In the genomic region with DNA sequence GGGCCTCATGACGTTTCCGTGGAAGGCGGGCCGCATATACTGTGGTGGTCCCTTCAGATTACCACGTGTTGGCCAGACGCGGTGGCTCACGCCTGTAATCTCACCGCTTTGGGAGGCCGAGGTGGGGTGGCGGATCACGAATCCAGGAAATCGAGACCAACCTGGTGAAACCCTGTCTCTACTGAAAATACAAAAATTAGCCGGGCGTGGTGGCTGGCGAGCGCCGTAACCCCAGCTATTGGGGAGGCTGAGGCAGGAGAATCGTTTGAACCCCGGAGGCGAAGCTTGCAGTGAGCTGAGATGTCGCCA, we compare ENCODE assay signal across 8 cellular contexts. TPM values are rescaled to one million over a fixed set of nuclear protein-coding genes. Genes with fewer than 3 reads are reported as not detected.
DNase-seq lines count a peak whose midpoint lies in the region; ATAC-seq and TF ChIP-seq lines count a peak whose summit lies in the region.

No MANE protein-coding gene starts in this region.

- no peak for TF ChIP-seq RAD21 in SK-N-SH (IDR thresholded peaks at IDR 0.05; ENCODE audit: low read length)

- WGBS in SK-N-SH (ENCODE audit: low lambda C conversion rate) = 92% methylated on average over 22 of the region's 22 CpGs

- in situ Hi-C loops in ACHN (cut with HindIII; ENCODE audit: low pct_ligation_motif_present, low pct_unique_long_range_greater_than_20kb, low sequenced_read_pairs) = no loop called here

- no peak for TF ChIP-seq CTCF in SK-N-SH (IDR thresholded peaks at IDR 0.05)
- TF ChIP-seq CTCF in kidney epithelial cell (IDR thresholded peaks at IDR 0.05; ENCODE audit: insufficient read depth, low read length, poor library complexity, severe bottlenecking) = no peak

- H3K79me2 ChIP-seq in SK-N-SH (ENCODE audit: insufficient read depth) = peaks cover 12% of the 10 kb centered on the region

- H4K20me1 ChIP-seq in SK-N-SH (ENCODE audit: insufficient read depth) = no peaks in the 10 kb centered on the region

- H3K9me2 ChIP-seq in SK-N-SH = no peaks in the 10 kb centered on the region

- H3K9ac ChIP-seq in SK-N-SH (peak overlapping the region; percentile 90), adipocyte (ENCODE audit: low read length) (peak overlapping the region; percentile 98)

- H3K27ac ChIP-seq in SK-N-SH (ENCODE audit: low read depth in 2 of 2, low read length in 1 of 2) (peak overlapping the region; percentile 62 to 78; a peak in 3 of 4 replicates), substantia nigra (ENCODE audit: low read depth, low read length, poor library complexity, severe bottlenecking) (peak overlapping the region; percentile 84)

- H3K9me3 ChIP-seq in SK-N-SH (no peaks in the 10 kb centered on the region), adipocyte (ENCODE audit: control insufficient read depth, low read length) (no peaks in the 10 kb centered on the region)

- H3K27me3 ChIP-seq in SK-N-SH (ENCODE audit: insufficient read depth) (no peaks in the 10 kb centered on the region), adipocyte (replicated peaks; ENCODE audit: control insufficient read depth, insufficient read depth, low read length) (no peaks in the 10 kb centered on the region), kidney epithelial cell (ENCODE audit: control insufficient read depth, insufficient read depth, low read length) (no peaks in the 10 kb centered on the region)

- POLR2A ChIA-PET in SK-N-SH (lab: Yijun Ruan, JAX) = interaction anchor here (1.5 to 2.1 kb wide), 2 partner anchors 14 to 20 kb away, joined by 5 read pairs; partner anchors contain the start of gene PLXNB2

- no peak for TF ChIP-seq EP300 in SK-N-SH (IDR thresholded peaks at IDR 0.05; ENCODE audit: borderline replicate concordance in 1 of 2, low read depth in 1 of 2, low read length in 1 of 2)

- DNase-seq in SK-N-SH (no peak), adipocyte (ENCODE audit: low read depth) (no peak), kidney epithelial cell (ENCODE audit: low read depth) (no peak), substantia nigra (lab: John Stamatoyannopoulos, UW) (no peak), ACHN (no peak)

- peak overlapping the region; percentile 93 for H3K4me2 ChIP-seq in SK-N-SH

- H3F3A ChIP-seq in SK-N-SH (replicated peaks; ENCODE audit: insufficient read depth) = peaks cover 22% of the 10 kb centered on the region

- CTCF ChIA-PET in SK-N-SH (lab: Yijun Ruan, JAX) = interaction anchor here (0.7 to 8.0 kb wide), 11 partner anchors 12 to 119 kb away, joined by 3 to 101 read pairs (median 4); partner anchors contain the start of gene MAPK12

- H3K4me3 ChIP-seq in SK-N-SH (ENCODE audit: low read depth in 2 of 2, low read length in 1 of 2) (peak overlapping the region; percentile 59 to 75), adipocyte (ENCODE audit: low read length) (peak overlapping the region; percentile 84), kidney epithelial cell (ENCODE audit: low read depth, low read length) (peak overlapping the region; percentile 62)

- H3K4me1 ChIP-seq in SK-N-SH (ENCODE audit: control insufficient read depth in 1 of 2, insufficient read depth in 2 of 2, low read depth in 1 of 2, low read length in 1 of 2) = peaks cover 6 to 12% of the 10 kb centered on the region in 2 experiments; a peak in 2 of 4 replicates
- H3K4me1 ChIP-seq in adipocyte (ENCODE audit: control insufficient read depth, insufficient read depth, low read length) = peaks cover 12% of the 10 kb centered on the region

- no peak for ATAC-seq in SK-N-SH treated with all-trans-retinoic acid at 6 μM for 48 hours
- no peak for ATAC-seq in HG03342 (IDR thresholded peaks at IDR 0.05; ENCODE audit: unreplicated experiment)
- no peak for ATAC-seq in GM18498 (IDR thresholded peaks at IDR 0.05; ENCODE audit: unreplicated experiment)

- H3K36me3 ChIP-seq in SK-N-SH (replicated peaks in 1 of 2; ENCODE audit: control insufficient read depth in 1 of 2, insufficient read depth in 2 of 2, low read length in 1 of 2) (no peaks in the 10 kb centered on the region), adipocyte (ENCODE audit: control insufficient read depth, insufficient read depth, low read length, severe bottlenecking) (no peaks in the 10 kb centered on the region), kidney epithelial cell (ENCODE audit: control insufficient read depth, insufficient read depth, low read length) (no peaks in the 10 kb centered on the region)

- H2AFZ ChIP-seq in SK-N-SH (ENCODE audit: low read depth) = peak overlapping the region; percentile 72; the same call in 1 of the 2 replicates

TF ChIP-seq in SK-N-SH, 30 proteins besides CTCF, POLR2A, EP300 and RAD21:
- TF ChIP-seq RCOR1 (IDR thresholded peaks at IDR 0.05; ENCODE audit: low read length) (no peak), PBX3 (IDR thresholded peaks at IDR 0.05) (no peak), GABPA (IDR thresholded peaks at IDR 0.05; ENCODE audit: low read depth) (no peak)
- TF ChIP-seq, protein P1, sequence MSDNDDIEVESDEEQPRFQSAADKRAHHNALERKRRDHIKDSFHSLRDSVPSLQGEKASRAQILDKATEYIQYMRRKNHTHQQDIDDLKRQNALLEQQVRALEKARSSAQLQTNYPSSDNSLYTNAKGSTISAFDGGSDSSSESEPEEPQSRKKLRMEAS (IDR thresholded peaks at IDR 0.05; ENCODE audit: low read depth) = no peak

TF ChIP-seq in SK-N-SH treated with all-trans-retinoic acid at 6 μM for 48 hours, 23 proteins besides CTCF, POLR2A, EP300 and RAD21 (continues in another document):
- TF ChIP-seq GLIS3 (CRISPR knock-in tag; IDR thresholded peaks at IDR 0.05) = no peak
- TF ChIP-seq BACH2 (CRISPR knock-in tag; IDR thresholded peaks at IDR 0.05; ENCODE audit: borderline replicate concordance) = no peak
- no peak for TF ChIP-seq PPARA (CRISPR knock-in tag; IDR thresholded peaks at IDR 0.05; ENCODE audit: borderline replicate concordance)
- TF ChIP-seq, protein P2, sequence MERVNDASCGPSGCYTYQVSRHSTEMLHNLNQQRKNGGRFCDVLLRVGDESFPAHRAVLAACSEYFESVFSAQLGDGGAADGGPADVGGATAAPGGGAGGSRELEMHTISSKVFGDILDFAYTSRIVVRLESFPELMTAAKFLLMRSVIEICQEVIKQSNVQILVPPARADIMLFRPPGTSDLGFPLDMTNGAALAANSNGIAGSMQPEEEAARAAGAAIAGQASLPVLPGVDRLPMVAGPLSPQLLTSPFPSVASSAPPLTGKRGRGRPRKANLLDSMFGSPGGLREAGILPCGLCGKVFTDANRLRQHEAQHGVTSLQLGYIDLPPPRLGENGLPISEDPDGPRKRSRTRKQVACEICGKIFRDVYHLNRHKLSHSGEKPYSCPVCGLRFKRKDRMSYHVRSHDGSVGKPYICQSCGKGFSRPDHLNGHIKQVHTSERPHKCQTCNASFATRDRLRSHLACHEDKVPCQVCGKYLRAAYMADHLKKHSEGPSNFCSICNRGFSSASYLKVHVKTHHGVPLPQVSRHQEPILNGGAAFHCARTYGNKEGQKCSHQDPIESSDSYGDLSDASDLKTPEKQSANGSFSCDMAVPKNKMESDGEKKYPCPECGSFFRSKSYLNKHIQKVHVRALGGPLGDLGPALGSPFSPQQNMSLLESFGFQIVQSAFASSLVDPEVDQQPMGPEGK (CRISPR knock-in tag; IDR thresholded peaks at IDR 0.05; ENCODE audit: borderline replicate concordance) = no peak
- TF ChIP-seq OSR1 (CRISPR knock-in tag; IDR thresholded peaks at IDR 0.05) = no peak
- TF ChIP-seq CSDC2 (CRISPR knock-in tag; IDR thresholded peaks at IDR 0.05) = no peak
- TF ChIP-seq TCF4 (CRISPR knock-in tag; IDR thresholded peaks at IDR 0.05; ENCODE audit: borderline replicate concordance) = no peak
- no peak for TF ChIP-seq ZFP30 (CRISPR knock-in tag; IDR thresholded peaks at IDR 0.05)
- TF ChIP-seq CREB5 (CRISPR knock-in tag; IDR thresholded peaks at IDR 0.05; ENCODE audit: low read depth) = no peak
- TF ChIP-seq ZNF70 (CRISPR knock-in tag; IDR thresholded peaks at IDR 0.05) = no peak
- no peak for TF ChIP-seq ZFP3 (CRISPR knock-in tag; IDR thresholded peaks at IDR 0.05)
- TF ChIP-seq TOX (CRISPR knock-in tag; IDR thresholded peaks at IDR 0.05; ENCODE audit: borderline replicate concordance) = no peak

RNA-seq across cellular contexts. Expression of gene DENND6B, which starts 0.9 kb away (rescaled TPM):
- polyA plus RNA-seq in SK-N-SH (2012; rRNA removed) = 5.6 and 5.8 TPM in 2 replicates
- polyA plus RNA-seq in SK-N-SH (2012; cell fraction: cytosol; rRNA removed) = 1.2 and 2.3 TPM in 2 replicates
- polyA plus RNA-seq in SK-N-SH (2012; cell fraction: nucleus; rRNA removed) = 27.5 and 30.6 TPM in 2 replicates
- 4.5 TPM in 2 replicates for total RNA-seq in kidney epithelial cell

RNA-seq across cellular contexts. Expression of gene PPP6R2, which starts 15.5 kb away (rescaled TPM):
- 45.1 and 45.7 TPM in 2 replicates for polyA plus RNA-seq in SK-N-SH (2012; rRNA removed)
- 19.7 and 29.4 TPM in 2 replicates for polyA plus RNA-seq in SK-N-SH (2012; cell fraction: cytosol; rRNA removed)
- polyA plus RNA-seq in SK-N-SH (2012; cell fraction: nucleus; rRNA removed) = 132 and 167 TPM in 2 replicates
- 45.2 and 53.4 TPM in 2 replicates for total RNA-seq in kidney epithelial cell

RNA-seq across cellular contexts. Expression of gene PLXNB2, which starts 20.2 kb away (rescaled TPM):
- 85.8 and 108 TPM in 2 replicates for polyA plus RNA-seq in SK-N-SH (2012; rRNA removed)
- 38.1 and 61.2 TPM in 2 replicates for polyA plus RNA-seq in SK-N-SH (2012; cell fraction: cytosol; rRNA removed)
- polyA plus RNA-seq in SK-N-SH (2012; cell fraction: nucleus; rRNA removed) = 385 and 523 TPM in 2 replicates
- 251 and 302 TPM in 2 replicates for total RNA-seq in kidney epithelial cell

RNA-seq across cellular contexts. Expression of gene MAPK11, which starts 57.5 kb away (rescaled TPM):
- polyA plus RNA-seq in SK-N-SH (2012; rRNA removed) = 36.0 and 38.3 TPM in 2 replicates
- polyA plus RNA-seq in SK-N-SH (2012; cell fraction: cytosol; rRNA removed) = 9.2 and 14.0 TPM in 2 replicates
- polyA plus RNA-seq in SK-N-SH (2012; cell fraction: nucleus; rRNA removed) = 182 and 260 TPM in 2 replicates
- 11.9 and 12.9 TPM in 2 replicates for total RNA-seq in kidney epithelial cell
